In the genomic region with DNA sequence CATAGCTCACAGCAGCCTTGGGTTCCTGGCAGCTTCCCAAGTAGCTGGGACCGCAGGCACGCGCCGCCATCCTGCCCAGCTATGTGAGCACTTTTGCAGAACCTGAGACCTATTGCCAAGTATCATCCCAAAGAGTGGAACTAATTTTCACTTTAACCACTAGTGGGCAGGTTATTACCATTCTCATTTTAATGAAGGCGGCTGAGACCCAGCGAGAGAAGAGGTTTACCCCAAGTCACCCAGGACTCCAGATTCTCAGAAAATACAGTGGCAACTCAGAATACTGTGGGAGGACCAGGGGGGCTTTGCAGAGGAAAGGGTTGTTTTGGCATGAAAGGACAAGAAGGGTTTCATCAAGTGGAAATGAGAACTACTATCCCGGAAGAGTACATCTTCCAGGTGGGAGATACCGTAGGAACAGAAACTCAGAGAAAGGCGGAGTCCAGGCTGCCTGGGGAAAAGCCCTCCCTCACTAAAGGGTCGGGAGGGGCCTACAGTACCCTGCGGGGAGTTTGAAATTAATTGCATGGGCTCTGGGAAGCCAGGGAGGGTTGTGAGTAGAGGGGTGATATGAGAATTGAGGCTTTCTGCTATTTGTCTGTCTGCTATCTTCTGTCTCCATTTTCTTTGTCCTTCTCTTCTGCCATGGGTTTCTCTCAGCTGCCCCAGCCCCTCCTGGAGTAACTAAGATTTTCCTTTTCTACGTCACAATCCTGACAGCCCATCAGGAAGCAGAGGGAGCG, we compare ENCODE assay signal across 7 cellular contexts. TPM values are rescaled to one million over a fixed set of nuclear protein-coding genes. Genes with fewer than 3 reads are reported as not detected.
A peak's percentile ranks its signal among the peaks of the same experiment; 100 is the strongest.
DNase-seq lines count a peak whose midpoint lies in the region; ATAC-seq and TF ChIP-seq lines count a peak whose summit lies in the region.

No MANE protein-coding gene starts in this region.

- H3K4me1 Mint-ChIP-seq in activated naive CD8-positive, alpha-beta T cell treated with anti-CD3 and anti-CD28 coated beads, Interleukin-2, amount 50 U/mL, for 24 hours, result peaks cover 55% of the 10 kb centered on the region

- no peaks in the 10 kb centered on the region for H3K27me3 ChIP-seq in GM06990 (replicated peaks; ENCODE audit: control insufficient read depth, insufficient read depth, low read length)
- H3K27me3 ChIP-seq in PC-3 (ENCODE audit: low read length), result no peaks in the 10 kb centered on the region
- H3K27me3 ChIP-seq in heart right ventricle, result peaks cover 0 to 19% (median 17%) of the 10 kb centered on the region in 7 donors
- H3K27me3 ChIP-seq in psoas muscle (ENCODE audit: insufficient read depth in 3 of 3, low read length in 2 of 3), result peaks cover 0 to 14% (median 3%) of the 10 kb centered on the region in 3 donors

- H3K4me3 Mint-ChIP-seq in activated naive CD8-positive, alpha-beta T cell treated with anti-CD3 and anti-CD28 coated beads, Interleukin-2, amount 50 U/mL, for 24 hours, result peak overlapping the region; percentile 70

- POLR2A ChIA-PET in PC-3 (lab: Charles Lee; ENCODE audit: unreplicated experiment), result interaction anchor here (0.6 kb wide), 2 partner anchors 51 to 79 kb away, joined by 4 to 7 read pairs; no protein-coding TSS in a partner anchor

- intact Hi-C loops in PC-3 (cut with micrococcal nuclease) (loop anchor here (1.0 to 10.0 kb wide), 4 partner anchors 48 to 169 kb away; a partner anchor contains a TSS), heart right ventricle (cut with DNase I) (loop anchor here in 9 of 10 donors (1.0 to 5.0 kb wide), 6 partner anchors 76 to 171 kb away; no protein-coding TSS in a partner anchor), psoas muscle (cut with DNase I) (loop anchor here in 1 of 2 donors (1.0 kb wide), 1 partner anchor 79 kb away; no protein-coding TSS in a partner anchor)

- BruUV-seq in PC-3 (replicated peaks; lab: Mats Ljungman, UMichigan), result no TSS peak

- DNase-seq in GM06990 (ENCODE audit: extremely low read depth, insufficient read length) (peak; percentile 60), LNCaP clone FGC (ENCODE audit: low read depth) (peak; percentile 52), PC-3 (peak; percentile 97), heart right ventricle (peak; percentile 67 to 81), psoas muscle (peak; percentile 74 to 78)
- DNase-seq in activated naive CD8-positive, alpha-beta T cell treated with anti-CD3 and anti-CD28 coated beads, Interleukin-2, amount 50 U/mL, for 24 hours, result peak; percentile 36

- no peaks in the 10 kb centered on the region for H4K20me1 ChIP-seq in PC-3 (ENCODE audit: low read length)

- peak overlapping the region; percentile 90 for H3K27ac Mint-ChIP-seq in activated naive CD8-positive, alpha-beta T cell treated with anti-CD3 and anti-CD28 coated beads, Interleukin-2, amount 50 U/mL, for 24 hours

- peak; percentile 75 for TF ChIP-seq CTCF in GM06990 (IDR thresholded peaks at IDR 0.05; ENCODE audit: insufficient read depth, low read length, poor library complexity, severe bottlenecking)
- TF ChIP-seq CTCF in LNCaP clone FGC (IDR thresholded peaks at IDR 0.05; ENCODE audit: control insufficient read depth, extremely low read depth, insufficient read depth), result peak; percentile 74
- peak; percentile 85 for TF ChIP-seq CTCF in PC-3 (conservative IDR thresholded peaks at IDR 0.05; ENCODE audit: low read depth, low read length)
- TF ChIP-seq CTCF in heart right ventricle (IDR thresholded peaks at IDR 0.05), result peak; percentile 36 to 78 (median 71)
- peak; percentile 60 for TF ChIP-seq CTCF in psoas muscle (IDR thresholded peaks at IDR 0.05)

- H3K9me3 ChIP-seq in PC-3 (ENCODE audit: low read length) (no peaks in the 10 kb centered on the region), heart right ventricle (no peaks in the 10 kb centered on the region), psoas muscle (no peaks in the 10 kb centered on the region)

- no peaks in the 10 kb centered on the region for H3K79me2 ChIP-seq in PC-3 (ENCODE audit: low read length)

- peaks cover 2% of the 10 kb centered on the region for H3F3A ChIP-seq in PC-3 (ENCODE audit: low read length, unreplicated experiment)

- CTCF ChIA-PET in PC-3 (lab: Charles Lee), result interaction anchor here (0.5 to 1.9 kb wide), 18 partner anchors 15 to 210 kb away, joined by 3 to 74 read pairs (median 4); a partner anchor contains a TSS

- ATAC-seq in PC-3 (peak; percentile 81), heart right ventricle (peak; percentile 18 to 67 (median 58)), psoas muscle (peak; percentile 48 to 65 (median 60)), HG03039 (IDR thresholded peaks at IDR 0.05; ENCODE audit: unreplicated experiment) (no peak)
- peak; percentile 78 for ATAC-seq in activated naive CD8-positive, alpha-beta T cell treated with anti-CD3 and anti-CD28 coated beads, Interleukin-2, amount 50 U/mL, for 24 hours

- H3K9me3 Mint-ChIP-seq in activated naive CD8-positive, alpha-beta T cell treated with anti-CD3 and anti-CD28 coated beads, Interleukin-2, amount 50 U/mL, for 24 hours, result no peaks in the 10 kb centered on the region

- peak overlapping the region; percentile 36; the same call in 1 of the 2 replicates for H3K4me2 ChIP-seq in PC-3 (ENCODE audit: low read length)

- H3K27me3 Mint-ChIP-seq in activated naive CD8-positive, alpha-beta T cell treated with anti-CD3 and anti-CD28 coated beads, Interleukin-2, amount 50 U/mL, for 24 hours, result no peaks in the 10 kb centered on the region

- H3K36me3 Mint-ChIP-seq in activated naive CD8-positive, alpha-beta T cell treated with anti-CD3 and anti-CD28 coated beads, Interleukin-2, amount 50 U/mL, for 24 hours (ENCODE audit: low read depth), result no peaks in the 10 kb centered on the region

- H2AFZ ChIP-seq in PC-3 (ENCODE audit: low read length), result no peak overlapping the region

- H3K4me1 ChIP-seq in PC-3 (ENCODE audit: insufficient read depth, low read length), result peaks cover 15% of the 10 kb centered on the region
- peaks cover 4 to 54% (median 20%) of the 10 kb centered on the region in 9 donors for H3K4me1 ChIP-seq in heart right ventricle
- H3K4me1 ChIP-seq in psoas muscle, result peaks cover 8% of the 10 kb centered on the region

- WGBS in heart right ventricle, 2 donors, result 12 to 18% methylated on average over 13 of the region's 13 CpGs
- 11 to 15% (median 12%) methylated on average over 13 of the region's 13 CpGs for WGBS in psoas muscle, 3 donors

- H3K9me2 ChIP-seq in PC-3 (replicated peaks; ENCODE audit: low read length), result no peaks in the 10 kb centered on the region

- H3K36me3 ChIP-seq in GM06990 (ENCODE audit: control insufficient read depth, insufficient read depth, low read length), result no peaks in the 10 kb centered on the region
- H3K36me3 ChIP-seq in PC-3 (ENCODE audit: low read depth, low read length), result no peaks in the 10 kb centered on the region
- H3K36me3 ChIP-seq in heart right ventricle, result peaks cover 0 to 1% (median 0%) of the 10 kb centered on the region in 9 donors
- H3K36me3 ChIP-seq in psoas muscle (ENCODE audit: insufficient read depth in 1 of 2, low read depth in 1 of 2), result no peaks in the 10 kb centered on the region

- peak overlapping the region; percentile 9 for H3K9ac ChIP-seq in PC-3 (ENCODE audit: low read length)

- peak overlapping the region; percentile 18 for H3K4me3 ChIP-seq in GM06990 (replicated peaks; ENCODE audit: low read depth, low read length)
- no peak overlapping the region for H3K4me3 ChIP-seq in LNCaP clone FGC (ENCODE audit: low read depth, low read length)
- H3K4me3 ChIP-seq in PC-3 (ENCODE audit: low read length), result no peak overlapping the region
- peak overlapping the region in 4 of 10 donors; percentile 0 to 28 (median 9) for H3K4me3 ChIP-seq in heart right ventricle
- no peak overlapping the region for H3K4me3 ChIP-seq in psoas muscle

- H3K27ac ChIP-seq in PC-3 (ENCODE audit: low read length) (0 out of 2 replicates have a peak overlapping the region, but pooled peaks have one; percentile 1), heart right ventricle (peak overlapping the region in 3 of 10 donors; percentile 2 to 89 (median 3)), psoas muscle (no peak overlapping the region)

RNA-seq across cellular contexts. Expression of a gene that starts 7.2 kb away (rescaled TPM):
- 5.8 and 13.1 TPM in 2 replicates for total RNA-seq in PC-3 (2014; rRNA removed)
- total RNA-seq in heart right ventricle, result 1 to 10 TPM in 9 of 10 donors, under 1 TPM in 1; 0.98 to 6.8 (median 1.8) TPM
- 1 to 10 TPM; 1.1 to 2.0 TPM for polyA plus RNA-seq in heart right ventricle
- total RNA-seq in psoas muscle, result 1 to 10 TPM; 1.2 to 3.4 (median 2.4) TPM
- polyA plus RNA-seq in psoas muscle, result 1 to 10 TPM in 1 of 3 donors, under 1 TPM in 2; 0.77 to 1.8 (median 0.82) TPM

RNA-seq across cellular contexts. Expression of a gene that starts 31.7 kb away (rescaled TPM):
- 864 and 1,095 TPM in 2 replicates for total RNA-seq in PC-3 (2014; rRNA removed)
- total RNA-seq in heart right ventricle, result 100 to 1,000 TPM; 213 to 554 (median 267) TPM
- 100 to 1,000 TPM; 286 to 356 TPM for polyA plus RNA-seq in heart right ventricle
- total RNA-seq in psoas muscle, result 100 to 1,000 TPM; 161 to 392 (median 291) TPM
- 100 to 1,000 TPM; 114 to 237 (median 138) TPM for polyA plus RNA-seq in psoas muscle

RNA-seq across cellular contexts. Expression of a gene that starts 47.7 kb away (rescaled TPM):
- 28.1 and 33.1 TPM in 2 replicates for total RNA-seq in PC-3 (2014; rRNA removed)
- 10 to 100 TPM; 15.4 to 26.0 (median 20.1) TPM for total RNA-seq in heart right ventricle
- 10 to 100 TPM in 1 of 2 donors, 1 to 10 TPM in 1; 7.0 to 15.8 TPM for polyA plus RNA-seq in heart right ventricle
- 10 to 100 TPM; 11.2 to 29.8 (median 20.1) TPM for total RNA-seq in psoas muscle
- 10 to 100 TPM; 13.6 to 40.3 (median 21.1) TPM for polyA plus RNA-seq in psoas muscle

Comparison
In these comparisons a context has a peak if more than half of its experiments do, and no peak if none do; other contexts are left out.
1. DNase-seq: peak in every context shown above with its lines; median percentile 97 in PC-3; 76 in psoas muscle; 74 in heart right ventricle; 60 in GM06990; 52 in LNCaP clone FGC; 36 in activated naive CD8-positive, alpha-beta T cell treated with anti-CD3 and anti-CD28 coated beads, Interleukin-2, amount 50 U/mL, for 24 hours.